ENCODE assay signal across 1 cellular context in the genomic region with DNA sequence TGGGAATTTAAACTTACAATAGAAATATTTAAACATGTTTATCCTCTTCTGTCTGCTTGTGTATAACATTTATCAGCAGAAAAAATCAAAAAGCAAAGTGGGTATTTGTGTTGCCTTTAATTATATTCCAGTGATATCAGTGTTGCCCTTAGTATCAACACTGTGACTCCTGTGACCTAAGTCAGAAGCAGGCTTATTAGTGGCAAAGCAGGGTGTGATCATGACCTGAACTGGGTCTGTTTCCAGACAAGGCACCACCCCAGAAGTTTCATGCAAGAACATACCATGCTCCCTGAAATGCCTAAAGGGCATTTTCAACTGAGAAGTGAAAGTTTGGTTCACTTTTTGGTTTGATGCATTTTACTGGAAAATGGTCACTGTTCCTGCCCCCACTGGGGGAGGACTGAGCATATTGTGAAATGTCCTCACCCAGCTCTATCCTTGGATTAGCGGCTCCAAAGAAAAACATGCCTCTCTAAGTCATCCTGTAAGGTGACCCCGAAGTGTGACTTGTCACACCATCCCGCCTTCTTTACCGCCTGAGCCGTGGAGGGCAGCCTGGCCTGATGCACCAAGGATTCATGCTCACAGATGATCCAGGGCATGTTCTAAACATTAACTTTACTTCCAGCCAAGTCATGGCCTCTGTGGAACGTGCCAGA.
TF ChIP-seq lines count a peak whose summit lies in the region.

No MANE protein-coding gene starts in this region.

TF ChIP-seq in HepG2, 621 proteins besides CTCF, POLR2A, EP300 and RAD21:
- TF ChIP-seq, protein P1, sequence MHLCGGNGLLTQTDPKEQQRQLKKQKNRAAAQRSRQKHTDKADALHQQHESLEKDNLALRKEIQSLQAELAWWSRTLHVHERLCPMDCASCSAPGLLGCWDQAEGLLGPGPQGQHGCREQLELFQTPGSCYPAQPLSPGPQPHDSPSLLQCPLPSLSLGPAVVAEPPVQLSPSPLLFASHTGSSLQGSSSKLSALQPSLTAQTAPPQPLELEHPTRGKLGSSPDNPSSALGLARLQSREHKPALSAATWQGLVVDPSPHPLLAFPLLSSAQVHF (CRISPR knock-in tag; IDR thresholded peaks at IDR 0.05) = no peak
- TF ChIP-seq SMAD1 (CRISPR knock-in tag; IDR thresholded peaks at IDR 0.05; ENCODE audit: borderline replicate concordance, low read depth) (no peak), HOXA7 (CRISPR knock-in tag; IDR thresholded peaks at IDR 0.05) (no peak), KDM1A (CRISPR knock-in tag; IDR thresholded peaks at IDR 0.05) (no peak), SNRNP70 (IDR thresholded peaks at IDR 0.05; ENCODE audit: low read depth, low read length) (no peak), FOXJ3 (CRISPR knock-in tag; IDR thresholded peaks at IDR 0.05; ENCODE audit: borderline replicate concordance) (no peak)
- TF ChIP-seq, protein P2, sequence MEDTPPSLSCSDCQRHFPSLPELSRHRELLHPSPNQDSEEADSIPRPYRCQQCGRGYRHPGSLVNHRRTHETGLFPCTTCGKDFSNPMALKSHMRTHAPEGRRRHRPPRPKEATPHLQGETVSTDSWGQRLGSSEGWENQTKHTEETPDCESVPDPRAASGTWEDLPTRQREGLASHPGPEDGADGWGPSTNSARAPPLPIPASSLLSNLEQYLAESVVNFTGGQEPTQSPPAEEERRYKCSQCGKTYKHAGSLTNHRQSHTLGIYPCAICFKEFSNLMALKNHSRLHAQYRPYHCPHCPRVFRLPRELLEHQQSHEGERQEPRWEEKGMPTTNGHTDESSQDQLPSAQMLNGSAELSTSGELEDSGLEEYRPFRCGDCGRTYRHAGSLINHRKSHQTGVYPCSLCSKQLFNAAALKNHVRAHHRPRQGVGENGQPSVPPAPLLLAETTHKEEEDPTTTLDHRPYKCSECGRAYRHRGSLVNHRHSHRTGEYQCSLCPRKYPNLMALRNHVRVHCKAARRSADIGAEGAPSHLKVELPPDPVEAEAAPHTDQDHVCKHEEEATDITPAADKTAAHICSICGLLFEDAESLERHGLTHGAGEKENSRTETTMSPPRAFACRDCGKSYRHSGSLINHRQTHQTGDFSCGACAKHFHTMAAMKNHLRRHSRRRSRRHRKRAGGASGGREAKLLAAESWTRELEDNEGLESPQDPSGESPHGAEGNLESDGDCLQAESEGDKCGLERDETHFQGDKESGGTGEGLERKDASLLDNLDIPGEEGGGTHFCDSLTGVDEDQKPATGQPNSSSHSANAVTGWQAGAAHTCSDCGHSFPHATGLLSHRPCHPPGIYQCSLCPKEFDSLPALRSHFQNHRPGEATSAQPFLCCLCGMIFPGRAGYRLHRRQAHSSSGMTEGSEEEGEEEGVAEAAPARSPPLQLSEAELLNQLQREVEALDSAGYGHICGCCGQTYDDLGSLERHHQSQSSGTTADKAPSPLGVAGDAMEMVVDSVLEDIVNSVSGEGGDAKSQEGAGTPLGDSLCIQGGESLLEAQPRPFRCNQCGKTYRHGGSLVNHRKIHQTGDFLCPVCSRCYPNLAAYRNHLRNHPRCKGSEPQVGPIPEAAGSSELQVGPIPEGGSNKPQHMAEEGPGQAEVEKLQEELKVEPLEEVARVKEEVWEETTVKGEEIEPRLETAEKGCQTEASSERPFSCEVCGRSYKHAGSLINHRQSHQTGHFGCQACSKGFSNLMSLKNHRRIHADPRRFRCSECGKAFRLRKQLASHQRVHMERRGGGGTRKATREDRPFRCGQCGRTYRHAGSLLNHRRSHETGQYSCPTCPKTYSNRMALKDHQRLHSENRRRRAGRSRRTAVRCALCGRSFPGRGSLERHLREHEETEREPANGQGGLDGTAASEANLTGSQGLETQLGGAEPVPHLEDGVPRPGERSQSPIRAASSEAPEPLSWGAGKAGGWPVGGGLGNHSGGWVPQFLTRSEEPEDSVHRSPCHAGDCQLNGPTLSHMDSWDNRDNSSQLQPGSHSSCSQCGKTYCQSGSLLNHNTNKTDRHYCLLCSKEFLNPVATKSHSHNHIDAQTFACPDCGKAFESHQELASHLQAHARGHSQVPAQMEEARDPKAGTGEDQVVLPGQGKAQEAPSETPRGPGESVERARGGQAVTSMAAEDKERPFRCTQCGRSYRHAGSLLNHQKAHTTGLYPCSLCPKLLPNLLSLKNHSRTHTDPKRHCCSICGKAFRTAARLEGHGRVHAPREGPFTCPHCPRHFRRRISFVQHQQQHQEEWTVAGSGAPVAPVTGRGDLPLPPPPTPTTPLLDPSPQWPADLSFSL (CRISPR knock-in tag; IDR thresholded peaks at IDR 0.05) = no peak
